Comparison of ENCODE assay signal across 10 cellular contexts in genomic region chr3:29759021-29759359, GRCh38.
A peak's percentile ranks its signal among the peaks of the same experiment; 100 is the strongest.
DNase-seq lines count a peak whose midpoint lies in the region; ATAC-seq and TF ChIP-seq lines count a peak whose summit lies in the region.
"Had no signal": no experiment of that assay in that cellular context is flagged by ENCODE, and none has a peak within 500 bp of the region (broad histone marks: within the 10 kb centered on the region; RNA-seq: fewer than 3 reads in every experiment).

No MANE protein-coding gene starts in this region.

- ATAC-seq in left lobe of liver: peak; percentile 77
- ATAC-seq in mucosa of descending colon: no peak
- ATAC-seq in left colon: no peak
- ATAC-seq in stimulated activated naive CD8-positive, alpha-beta T cell treated with anti-CD3 and anti-CD28 coated beads, Interleukin-15, Interleukin-2, amounts not matched to agents 100 U/mL and 50 U/mL, for 24 hours: no peak
- ATAC-seq: activated CD8-positive, alpha-beta memory T cell treated with anti-CD3 and anti-CD28 coated beads, Interleukin-2, amount 10 ng/mL, durations not matched to agents 7 days and 5 days had no signal

- H3K27me3 ChIP-seq in stomach smooth muscle (ENCODE audit: control insufficient read depth in 1 of 2, insufficient read depth in 2 of 2, low read length in 2 of 2): no peaks in the 10 kb centered on the region

- no peak for TF ChIP-seq CTCF in chondrocyte (IDR thresholded peaks at IDR 0.05)
- TF ChIP-seq CTCF in mucosa of descending colon (IDR thresholded peaks at IDR 0.05): no peak

- no peaks in the 10 kb centered on the region for H3K27me3 Mint-ChIP-seq in chondrocyte (ENCODE audit: low read depth)
- H3K27me3 Mint-ChIP-seq: activated CD8-positive, alpha-beta memory T cell treated with anti-CD3 and anti-CD28 coated beads, Interleukin-2, amount 10 ng/mL, durations not matched to agents 7 days and 5 days had no signal

- DNase-seq in M059J (ENCODE audit: low read depth): peak; percentile 73
- no peak for DNase-seq in chondrocyte (ENCODE audit: low spot score)
- no peak for DNase-seq in left lobe of liver (ENCODE audit: low spot score)
- no peak for DNase-seq in mucosa of descending colon
- no peak for DNase-seq in NCI-H345 treated with DMSO at 0.1 percent for 48 hours (lab: John Stamatoyannopoulos, UW; ENCODE audit: unreplicated experiment)
- no peak for DNase-seq in left colon
- DNase-seq in stimulated activated naive CD8-positive, alpha-beta T cell treated with anti-CD3 and anti-CD28 coated beads, Interleukin-15, Interleukin-2, amounts not matched to agents 100 U/mL and 50 U/mL, for 24 hours: no peak
- DNase-seq: activated CD8-positive, alpha-beta memory T cell treated with anti-CD3 and anti-CD28 coated beads, Interleukin-2, amount 10 ng/mL, durations not matched to agents 7 days and 5 days; KBM-7 had no signal

- H3K36me3 ChIP-seq in stomach smooth muscle (ENCODE audit: control insufficient read depth in 2 of 2, insufficient read depth in 2 of 2, low read length in 2 of 2) (no peaks in the 10 kb centered on the region), mucosa of descending colon (ENCODE audit: low read depth) (no peaks in the 10 kb centered on the region)

- peak overlapping the region; percentile 66 for H3K27ac ChIP-seq in stomach smooth muscle (ENCODE audit: low read length)

- H3K4me3 ChIP-seq in stomach smooth muscle (ENCODE audit: low read length in 2 of 2): peak overlapping the region; percentile 7 to 50
- no peak overlapping the region for H3K4me3 ChIP-seq in mucosa of descending colon

- intact Hi-C loops in mucosa of descending colon (cut with DNase I, micrococcal nuclease) (no loop called here), left colon (cut with DNase I, micrococcal nuclease) (no loop called here)

- H3K9me3 Mint-ChIP-seq in chondrocyte (ENCODE audit: low read depth): no peaks in the 10 kb centered on the region

- H3K36me3 Mint-ChIP-seq in chondrocyte (ENCODE audit: low read depth): no peaks in the 10 kb centered on the region
- H3K36me3 Mint-ChIP-seq: activated CD8-positive, alpha-beta memory T cell treated with anti-CD3 and anti-CD28 coated beads, Interleukin-2, amount 10 ng/mL, durations not matched to agents 7 days and 5 days had no signal

- H3K4me1 ChIP-seq in stomach smooth muscle (ENCODE audit: control insufficient read depth, insufficient read depth, low read length): peaks cover 16% of the 10 kb centered on the region
- H3K4me1 ChIP-seq in mucosa of descending colon (ENCODE audit: low read depth): no peaks in the 10 kb centered on the region

- H3K27ac Mint-ChIP-seq in chondrocyte (ENCODE audit: unreplicated experiment): peak overlapping the region; percentile 81
- H3K27ac Mint-ChIP-seq: activated CD8-positive, alpha-beta memory T cell treated with anti-CD3 and anti-CD28 coated beads, Interleukin-2, amount 10 ng/mL, durations not matched to agents 7 days and 5 days had no signal

- H3K9me3 ChIP-seq in stomach smooth muscle (ENCODE audit: control insufficient read depth in 2 of 2, low read length in 2 of 2) (no peaks in the 10 kb centered on the region), mucosa of descending colon (no peaks in the 10 kb centered on the region)

- peak overlapping the region; percentile 39 to 48 for H3K9ac ChIP-seq in stomach smooth muscle (ENCODE audit: low read length in 2 of 2)

- peak overlapping the region; percentile 22 for H3K4me3 Mint-ChIP-seq in chondrocyte (ENCODE audit: unreplicated experiment)
- H3K4me3 Mint-ChIP-seq: activated CD8-positive, alpha-beta memory T cell treated with anti-CD3 and anti-CD28 coated beads, Interleukin-2, amount 10 ng/mL, durations not matched to agents 7 days and 5 days had no signal

- peaks cover 86% of the 10 kb centered on the region for H3K4me1 Mint-ChIP-seq in chondrocyte (ENCODE audit: low read depth)
- H3K4me1 Mint-ChIP-seq: activated CD8-positive, alpha-beta memory T cell treated with anti-CD3 and anti-CD28 coated beads, Interleukin-2, amount 10 ng/mL, durations not matched to agents 7 days and 5 days had no signal
